In the genomic region with DNA sequence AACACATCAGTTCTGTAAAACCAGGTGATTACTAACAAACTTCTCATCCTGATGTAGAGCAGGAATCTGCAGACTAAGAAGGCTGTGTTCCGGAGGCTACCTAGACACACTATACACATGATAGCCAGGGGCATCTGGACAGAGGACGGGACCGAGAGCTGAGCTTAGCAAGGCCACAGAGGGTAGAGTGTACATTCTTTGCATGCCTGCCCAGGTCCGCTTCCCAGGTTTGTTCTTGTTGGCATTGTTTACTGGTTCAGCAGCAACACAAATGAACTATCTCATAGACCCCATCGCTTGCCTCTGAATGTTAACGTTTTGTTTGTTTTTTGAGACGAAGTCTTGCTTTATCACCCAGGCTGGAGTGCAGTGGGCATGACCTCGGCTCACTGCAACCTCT, we compare ENCODE assay signal across 23 cellular contexts. TPM values are rescaled to one million over a fixed set of nuclear protein-coding genes. Genes with fewer than 3 reads are reported as not detected.
"Had no signal": no experiment of that assay in that cellular context is flagged by ENCODE, and none has a peak within 500 bp of the region (broad histone marks: within the 10 kb centered on the region; RNA-seq: fewer than 3 reads in every experiment).

No MANE protein-coding gene starts in this region.

- H3K4me3 Mint-ChIP-seq: naive thymus-derived CD4-positive, alpha-beta T cell; nephron progenitor cell; type B pancreatic cell had no signal

- DNase-seq: cerebellar nuclear complex; colonic mucosa; dermis blood vessel endothelial cell; heart right ventricle; hypothalamus; left lung; mesenchymal stem cell; midbrain; naive thymus-derived CD4-positive, alpha-beta T cell; nephron progenitor cell; ovary; small intestine; stimulated activated CD4-positive, alpha-beta T cell treated with anti-CD3 and anti-CD28 coated beads, Interleukin-2, amount 100 ng/mL, for 48 hours; stimulated activated naive CD8-positive, alpha-beta T cell treated with anti-CD3 and anti-CD28 coated beads, Interleukin-15, Interleukin-2, amounts not matched to agents 100 U/mL and 50 U/mL, for 24 hours; thyroid gland; uterus had no signal

- H3K9me3 Mint-ChIP-seq: naive thymus-derived CD4-positive, alpha-beta T cell; nephron progenitor cell; type B pancreatic cell had no signal

- H3K4me3 ChIP-seq: cardiac muscle cell, colonic mucosa, heart right ventricle, left lung, lung, ovary, prostate gland, suprapubic skin, thyroid gland, uterus had no signal

- H3K27me3 Mint-ChIP-seq: naive thymus-derived CD4-positive, alpha-beta T cell; type B pancreatic cell had no signal

- H3K4me1 ChIP-seq: colonic mucosa, left lung, prostate gland, uterus had no signal

- H3K27ac Mint-ChIP-seq: naive thymus-derived CD4-positive, alpha-beta T cell; nephron progenitor cell; type B pancreatic cell had no signal

- H3K27me3 ChIP-seq: cardiac muscle cell, colonic mucosa, heart right ventricle, left lung, ovary, suprapubic skin, thyroid gland, uterus had no signal

- H3K9me3 ChIP-seq: colonic mucosa, heart right ventricle, left lung, neutrophil, ovary, prostate gland, suprapubic skin, thyroid gland, uterus had no signal

- ATAC-seq: heart right ventricle; left lung; naive thymus-derived CD4-positive, alpha-beta T cell; sciatic nerve; stimulated activated naive CD8-positive, alpha-beta T cell treated with anti-CD3 and anti-CD28 coated beads, Interleukin-15, Interleukin-2, amounts not matched to agents 100 U/mL and 50 U/mL, for 24 hours had no signal

- H3K36me3 ChIP-seq: colonic mucosa, neutrophil, ovary, prostate gland, uterus had no signal

- H3K27ac ChIP-seq: cardiac muscle cell, colonic mucosa, heart right ventricle, left lung, neutrophil, ovary, prostate gland, suprapubic skin, thyroid gland, uterus had no signal

RNA-seq across cellular contexts. Expression of a gene that starts 17.7 kb away (rescaled TPM):
- polyA plus RNA-seq: naive thymus-derived CD4-positive, alpha-beta T cell had no signal
